ENCODE assay signal across 24 cellular contexts in genomic region chr6:29762051-29762450, GRCh38. TPM values are rescaled to one million over a fixed set of nuclear protein-coding genes. Genes with fewer than 3 reads are reported as not detected.
A peak's percentile ranks its signal among the peaks of the same experiment; 100 is the strongest.
DNase-seq lines count a peak whose midpoint lies in the region; ATAC-seq, FAIRE-seq and TF ChIP-seq lines count a peak whose summit lies in the region.
"Had no signal": no experiment of that assay in that cellular context is flagged by ENCODE, and none has a peak within 500 bp of the region (broad histone marks: within the 10 kb centered on the region; RNA-seq: fewer than 3 reads in every experiment).

No MANE protein-coding gene starts in this region.

- POLR2A ChIA-PET in HepG2 (lab: Yijun Ruan, JAX), result no interaction called here

- DNase-seq in HepG2 (ENCODE audit: low spot score) (no peak), right lobe of liver (no peak), ecto neural progenitor cell (ENCODE audit: low spot score) (peak; percentile 16), kidney tubule cell (ENCODE audit: low spot score) (peak; percentile 88), Calu3 (no peak)
- DNase-seq: BE2C, DMS 273 treated with DMSO at 0.1 percent for 48 hours, DND-41, IMR-90, NCI-H1092 treated with DMSO at 0.1 percent for 48 hours, NCI-H146, NCI-H2029, NCI-H345, NCI-H524, NCI-H774, SJCRH30 had no signal

- no peak for TF ChIP-seq CTCF in HepG2 (CRISPR knock-in tag; IDR thresholded peaks at IDR 0.05)
- no peak for TF ChIP-seq CTCF in right lobe of liver (IDR thresholded peaks at IDR 0.05)
- no peak for TF ChIP-seq CTCF in Calu3 (IDR thresholded peaks at IDR 0.05; ENCODE audit: unreplicated experiment)

- TF ChIP-seq POLR2A in HepG2 (IDR thresholded peaks at IDR 0.05; ENCODE audit: insufficient read depth in 1 of 2, low read depth in 2 of 2, low read length in 2 of 2) (no peak), right lobe of liver (IDR thresholded peaks at IDR 0.05) (no peak)

- CTCF ChIA-PET in HepG2 (lab: Yijun Ruan, JAX; ENCODE audit: low intra/inter-chr PET ratio, low total read pairs), result no interaction called here
- CTCF ChIA-PET in Calu3 (lab: Charles Lee), result no interaction called here

- H3K27me3 Mint-ChIP-seq in Calu3 (ENCODE audit: unreplicated experiment), result peaks cover 29% of the 10 kb centered on the region

- 8% methylated on average over 4 of the region's 4 CpGs for WGBS in HepG2 (ENCODE audit: low lambda C conversion rate)
- WGBS in right lobe of liver (ENCODE audit: insufficient coverage, low coverage, low lambda C conversion rate, missing lambda C conversion rate), result 17% methylated on average over 3 of the region's 4 CpGs

- no peak overlapping the region for H3K4me2 ChIP-seq in HepG2 (ENCODE audit: low read depth, low read length)
- H3K4me2 ChIP-seq: KMS-11 had no signal

- no peaks in the 10 kb centered on the region for H3K9me3 Mint-ChIP-seq in Calu3 (ENCODE audit: low read depth, unreplicated experiment)

- H3K9me3 ChIP-seq in HepG2 (ENCODE audit: low read length) (no peaks in the 10 kb centered on the region), right lobe of liver (no peaks in the 10 kb centered on the region)
- H3K9me3 ChIP-seq: BE2C, HAP-1, SJCRH30 had no signal

- intact Hi-C loops in HepG2 (cut with micrococcal nuclease; ENCODE audit: unreplicated experiment) (no loop called here), right lobe of liver (cut with DNase I) (no loop called here), Calu3 (cut with micrococcal nuclease; ENCODE audit: unreplicated experiment) (loop anchor here (2.0 kb wide), 1 partner anchor 25 kb away; no protein-coding TSS in a partner anchor)

- H3K36me3 ChIP-seq in HepG2 (replicated peaks in 1 of 2; ENCODE audit: control insufficient read depth in 1 of 2, insufficient read depth in 2 of 2, low read length in 2 of 2), result no peaks in the 10 kb centered on the region
- H3K36me3 ChIP-seq in right lobe of liver, result no peaks in the 10 kb centered on the region
- H3K36me3 ChIP-seq: BE2C, HAP-1, SJCRH30 had no signal

- no peaks in the 10 kb centered on the region for H3K36me3 Mint-ChIP-seq in Calu3 (ENCODE audit: insufficient read depth, unreplicated experiment)

- H3K4me3 ChIP-seq in HepG2 (replicated peaks in 1 of 3; ENCODE audit: insufficient read depth in 1 of 3, low read depth in 2 of 3, low read length in 3 of 3) (no peak overlapping the region), right lobe of liver (no peak overlapping the region)
- H3K4me3 ChIP-seq: GM12878, HAP-1, SJCRH30 had no signal

- H3K27me3 ChIP-seq in HepG2 (ENCODE audit: control insufficient read depth in 1 of 2, insufficient read depth in 2 of 2, low read length in 2 of 2) (peaks cover 0 to 25% of the 10 kb centered on the region in 2 experiments; a peak in 3 of 5 replicates), right lobe of liver (no peaks in the 10 kb centered on the region)
- H3K27me3 ChIP-seq: BE2C had no signal

- no peak overlapping the region for H3K27ac Mint-ChIP-seq in Calu3 (ENCODE audit: unreplicated experiment)

- H2AFZ ChIP-seq in HepG2 (ENCODE audit: low read length), result no peak overlapping the region

- H3K4me1 ChIP-seq in HepG2 (ENCODE audit: insufficient read depth, low read length), result no peaks in the 10 kb centered on the region
- H3K4me1 ChIP-seq in right lobe of liver, result no peaks in the 10 kb centered on the region
- H3K4me1 ChIP-seq: BE2C, HAP-1, SJCRH30 had no signal

- H3K4me3 Mint-ChIP-seq in Calu3 (ENCODE audit: low read depth, unreplicated experiment), result no peak overlapping the region

- no peaks in the 10 kb centered on the region for H4K20me1 ChIP-seq in HepG2 (ENCODE audit: insufficient read depth, low read length)

- in situ Hi-C loops in HepG2 (cut with HindIII; ENCODE audit: extremely low pct_ligation_motif_present, low pct_unique_long_range_greater_than_20kb), result no loop called here

- no peak overlapping the region for H3K27ac ChIP-seq in HepG2 (ENCODE audit: extremely low read length, insufficient read depth, low read length)
- H3K27ac ChIP-seq in right lobe of liver, result no peak overlapping the region
- H3K27ac ChIP-seq: HL-60, KMS-11, SJCRH30 had no signal

- H3K79me2 ChIP-seq in HepG2 (ENCODE audit: insufficient read depth, low read length), result no peaks in the 10 kb centered on the region

- ATAC-seq in HepG2, result no peak
- no peak for ATAC-seq in right lobe of liver
- ATAC-seq in activated CD4-positive, CD25-positive, alpha-beta regulatory T cell treated with anti-CD3 and anti-CD28 coated beads, Interleukin-2, amount 50 U/mL, for 24 hours, result no peak
- no peak for ATAC-seq in HG03342 (IDR thresholded peaks at IDR 0.05; ENCODE audit: unreplicated experiment)
- ATAC-seq: Panc1 had no signal

- no peak for FAIRE-seq in HepG2 (lab: Jason Lieb, UNC)
- FAIRE-seq: A204.1, GM12878 had no signal

- H3K4me1 Mint-ChIP-seq in Calu3 (ENCODE audit: low read depth, unreplicated experiment), result peaks cover 39% of the 10 kb centered on the region

- TF ChIP-seq EP300 in HepG2 (IDR thresholded peaks at IDR 0.05; ENCODE audit: low read depth in 2 of 2, low read length in 2 of 2) (no peak), HepG2 (CRISPR knock-in tag; IDR thresholded peaks at IDR 0.05; ENCODE audit: borderline replicate concordance) (no peak)

- no peak overlapping the region for H3K9ac ChIP-seq in HepG2 (ENCODE audit: insufficient read depth, low read depth, low read length)
- H3K9ac ChIP-seq: KMS-11 had no signal

- TF ChIP-seq RAD21 in HepG2 (CRISPR knock-in tag; IDR thresholded peaks at IDR 0.05), result no peak

- BruUV-seq in HepG2 (replicated peaks; lab: Mats Ljungman, UMichigan) (no TSS peak), Calu3 (replicated peaks; lab: Mats Ljungman, UMichigan) (no TSS peak)

TF ChIP-seq in HepG2, 621 proteins besides CTCF, POLR2A, EP300 and RAD21:
- TF ChIP-seq PRDM4 (CRISPR knock-in tag; IDR thresholded peaks at IDR 0.05; ENCODE audit: borderline replicate concordance) (no peak), ZNF672 (CRISPR knock-in tag; IDR thresholded peaks at IDR 0.05) (no peak), MED8 (CRISPR knock-in tag; IDR thresholded peaks at IDR 0.05; ENCODE audit: insufficient replicate concordance) (peak; percentile 20)

RNA-seq across cellular contexts. Expression of gene HLA-F, which starts 38.8 kb away (rescaled TPM):
- total RNA-seq in HepG2 (2016; rRNA removed; fragmentation: Illumina TruSeq; extraction: Trizol) (3.5 and 6.0 TPM in 2 replicates), right lobe of liver (10 to 100 TPM in 5 of 6 experiments, 1 to 10 TPM in 1; 9.8 to 41.3 (median 26.4) TPM), Calu3 (2022) (57.9 and 119 TPM in 2 replicates)
- 0.71 and 1.1 TPM in 2 replicates for total RNA-seq in HepG2 (2016; cell fraction: cytosol; rRNA removed; fragmentation: Illumina TruSeq; extraction: Trizol; ENCODE audit: low read depth)
- total RNA-seq in HepG2 (2016; cell fraction: insoluble cytoplasmic fraction; rRNA removed; fragmentation: Illumina TruSeq; extraction: Trizol), result 3.2 and 6.7 TPM in 2 replicates
- total RNA-seq in HepG2 (2016; cell fraction: membrane; rRNA removed; fragmentation: Illumina TruSeq; extraction: Trizol), result 1.2 and 2.9 TPM in 2 replicates
- 6.6 and 6.7 TPM in 2 replicates for total RNA-seq in HepG2 (2016; cell fraction: nucleus; rRNA removed; fragmentation: Illumina TruSeq; extraction: Trizol)
- polyA plus RNA-seq in HepG2 (2011; rRNA removed), result 6.1 and 9.3 TPM in 2 replicates
- 4.3 and 5.2 TPM in 2 replicates for polyA plus RNA-seq in HepG2 (2011; cell fraction: cytosol; rRNA removed)
- 19.2 and 30.0 TPM in 2 replicates for polyA plus RNA-seq in HepG2 (2011; cell fraction: nucleus; rRNA removed)
- polyA plus RNA-seq in HepG2 (2012), result 5.4 and 8.4 TPM in 2 replicates
- polyA plus RNA-seq in HepG2 (2016; cell fraction: cytosol; fragmentation: Illumina TruSeq; extraction: Trizol; ENCODE audit: low read depth), result 0.76 and 0.84 TPM in 2 replicates
- 2.5 and 2.7 TPM in 2 replicates for polyA plus RNA-seq in HepG2 (2016; cell fraction: insoluble cytoplasmic fraction; fragmentation: Illumina TruSeq; extraction: Trizol; ENCODE audit: low read depth)
- polyA plus RNA-seq in HepG2 (2016; cell fraction: membrane; fragmentation: Illumina TruSeq; extraction: Trizol; ENCODE audit: low read depth), result 0.65 and 1.1 TPM in 2 replicates
- polyA plus RNA-seq in HepG2 (2016; cell fraction: nucleus; fragmentation: Illumina TruSeq; extraction: Trizol; ENCODE audit: insufficient read depth, low read depth), result 11.8 and 13.2 TPM in 2 replicates
- polyA minus RNA-seq in HepG2 (2011; rRNA and poly(A)+ RNA removed; ENCODE audit: low replicate concordance), result 0.33 and 3.7 TPM in 2 replicates
- 1.1 and 2.0 TPM in 2 replicates for polyA minus RNA-seq in HepG2 (2011; cell fraction: cytosol; rRNA and poly(A)+ RNA removed)
- polyA minus RNA-seq in HepG2 (2011; cell fraction: nucleus; rRNA and poly(A)+ RNA removed), result 5.7 and 9.8 TPM in 2 replicates
- total RNA-seq: IMR-90, SJCRH30 had no signal
- polyA plus RNA-seq: IMR-90 had no signal

Comparison
In these comparisons a context has a peak if more than half of its experiments do, and no peak if none do; other contexts are left out.
1. DNase-seq: peak in ecto neural progenitor cell (single experiment) and kidney tubule cell (single experiment); none in HepG2 (single experiment), right lobe of liver (0 of 3) and Calu3 (single experiment).